In the genomic region with DNA sequence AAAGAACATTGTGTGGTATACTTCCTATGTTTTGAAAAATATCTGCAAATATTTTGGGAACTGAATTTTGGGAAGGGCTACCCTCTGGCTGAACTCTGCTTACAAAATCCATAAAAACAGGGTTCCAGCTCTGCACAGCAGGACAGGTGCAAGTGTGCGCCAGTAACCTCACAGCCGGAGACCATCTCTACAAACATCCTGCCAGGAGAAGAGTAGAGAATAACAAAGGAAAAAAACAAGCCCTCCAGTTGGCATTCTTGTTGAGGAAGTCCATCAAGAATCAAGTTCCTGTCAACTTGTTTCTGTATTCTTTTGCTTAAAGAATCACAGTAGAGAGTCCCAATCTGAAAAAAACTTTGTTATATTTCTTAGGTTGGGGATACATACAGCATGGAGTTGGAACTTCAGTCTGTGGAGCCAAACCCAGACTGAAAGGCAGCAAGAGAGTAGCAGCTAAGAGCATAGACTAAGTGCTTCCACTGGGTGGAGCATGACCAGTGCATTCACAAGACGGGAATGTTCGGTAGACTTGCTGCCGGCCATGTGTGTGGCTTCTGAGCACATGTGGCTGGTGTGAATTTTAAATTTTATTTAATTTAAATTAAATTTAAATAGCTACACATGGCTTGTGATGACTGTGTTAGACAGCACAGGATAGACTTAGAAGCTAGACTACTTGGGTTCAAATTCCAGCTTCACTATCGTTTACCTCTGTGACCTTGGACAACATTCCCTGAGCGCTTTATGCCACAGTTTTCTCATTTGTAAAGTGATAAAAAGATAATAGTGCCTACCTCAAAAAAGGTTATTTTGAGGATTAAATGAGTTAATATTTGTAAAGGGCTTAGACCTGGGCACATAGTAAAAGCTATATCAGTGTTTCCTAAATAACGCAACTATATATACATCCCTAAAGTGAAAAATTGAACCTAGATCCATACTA, we compare ENCODE assay signal across 7 cellular contexts. TPM values are rescaled to one million over a fixed set of nuclear protein-coding genes. Genes with fewer than 3 reads are reported as not detected.
DNase-seq lines count a peak whose midpoint lies in the region; ATAC-seq and TF ChIP-seq lines count a peak whose summit lies in the region.

No MANE protein-coding gene starts in this region.

- peak; percentile 53 to 54 for ATAC-seq in left cardiac atrium
- no peak for ATAC-seq in activated naive CD8-positive, alpha-beta T cell treated with anti-CD3 and anti-CD28 coated beads, Interleukin-2, amount 50 U/mL, for 24 hours

- H3K36me3 Mint-ChIP-seq in HFFc6 (ENCODE audit: low read depth), result peaks cover 8% of the 10 kb centered on the region; the same call in 1 of the 2 replicates
- H3K36me3 Mint-ChIP-seq in activated naive CD8-positive, alpha-beta T cell treated with anti-CD3 and anti-CD28 coated beads, Interleukin-2, amount 50 U/mL, for 24 hours (ENCODE audit: low read depth), result no peaks in the 10 kb centered on the region

- DNase-seq in HFFc6, result no peak
- DNase-seq in SK-N-DZ (ENCODE audit: low spot score), result peak; percentile 17
- DNase-seq in left cardiac atrium, result peak; percentile 46
- DNase-seq in superior temporal gyrus (ENCODE audit: extremely low spot score), result peak; percentile 60
- no peak for DNase-seq in activated naive CD8-positive, alpha-beta T cell treated with anti-CD3 and anti-CD28 coated beads, Interleukin-2, amount 50 U/mL, for 24 hours
- DNase-seq in NCI-H128 (lab: John Stamatoyannopoulos, UW; ENCODE audit: unreplicated experiment), result no peak
- DNase-seq in stimulated activated naive CD4-positive, alpha-beta T cell treated with Interleukin-2 at 50 U/mL for 16 hours (lab: John Stamatoyannopoulos, UW), result no peak

- peaks cover 6% of the 10 kb centered on the region for H3K27me3 Mint-ChIP-seq in HFFc6 (ENCODE audit: insufficient read depth)
- H3K27me3 Mint-ChIP-seq in activated naive CD8-positive, alpha-beta T cell treated with anti-CD3 and anti-CD28 coated beads, Interleukin-2, amount 50 U/mL, for 24 hours, result peaks cover 3% of the 10 kb centered on the region

- H3K9me3 Mint-ChIP-seq in HFFc6, result no peaks in the 10 kb centered on the region
- H3K9me3 Mint-ChIP-seq in activated naive CD8-positive, alpha-beta T cell treated with anti-CD3 and anti-CD28 coated beads, Interleukin-2, amount 50 U/mL, for 24 hours, result no peaks in the 10 kb centered on the region

- no peak overlapping the region for H3K27ac Mint-ChIP-seq in HFFc6
- H3K27ac Mint-ChIP-seq in activated naive CD8-positive, alpha-beta T cell treated with anti-CD3 and anti-CD28 coated beads, Interleukin-2, amount 50 U/mL, for 24 hours, result no peak overlapping the region

- no peak overlapping the region for H3K4me3 Mint-ChIP-seq in HFFc6
- no peak overlapping the region for H3K4me3 Mint-ChIP-seq in activated naive CD8-positive, alpha-beta T cell treated with anti-CD3 and anti-CD28 coated beads, Interleukin-2, amount 50 U/mL, for 24 hours

- H3K4me1 Mint-ChIP-seq in HFFc6 (ENCODE audit: low read depth), result peaks cover 33% of the 10 kb centered on the region
- H3K4me1 Mint-ChIP-seq in activated naive CD8-positive, alpha-beta T cell treated with anti-CD3 and anti-CD28 coated beads, Interleukin-2, amount 50 U/mL, for 24 hours, result peaks cover 2% of the 10 kb centered on the region

- TF ChIP-seq CTCF in HFFc6 (IDR thresholded peaks at IDR 0.05), result peak; percentile 52

- intact Hi-C loops in left cardiac atrium (cut with DNase I), result no loop called here

RNA-seq across cellular contexts. Expression of a gene that starts 41.9 kb away (rescaled TPM):
- total RNA-seq in HFFc6 (2021; fragmentation: NEBNext Ultra II Directional; extraction: Animal tissue kit (Norgen Biotek cat#: 25700)), result 100 to 1,000 TPM; 128 to 169 (median 159) TPM
- polyA plus RNA-seq in SK-N-DZ (2014; cell fraction: cytosol; rRNA removed), result 45.3 and 49.7 TPM in 2 replicates
- 44.3 and 68.7 TPM in 2 replicates for polyA plus RNA-seq in SK-N-DZ (2014; cell fraction: nucleus; rRNA removed)
- 100 to 1,000 TPM; 329 to 332 TPM for total RNA-seq in left cardiac atrium

Comparison
In these comparisons a context has a peak if more than half of its experiments do, and no peak if none do; other contexts are left out.
1. DNase-seq: peak in SK-N-DZ (single experiment), left cardiac atrium (single experiment) and superior temporal gyrus (single experiment); none in HFFc6 (single experiment), activated naive CD8-positive, alpha-beta T cell treated with anti-CD3 and anti-CD28 coated beads, Interleukin-2, amount 50 U/mL, for 24 hours (single experiment), NCI-H128 (single experiment) and stimulated activated naive CD4-positive, alpha-beta T cell treated with Interleukin-2 at 50 U/mL for 16 hours (single experiment).